In the genomic region with DNA sequence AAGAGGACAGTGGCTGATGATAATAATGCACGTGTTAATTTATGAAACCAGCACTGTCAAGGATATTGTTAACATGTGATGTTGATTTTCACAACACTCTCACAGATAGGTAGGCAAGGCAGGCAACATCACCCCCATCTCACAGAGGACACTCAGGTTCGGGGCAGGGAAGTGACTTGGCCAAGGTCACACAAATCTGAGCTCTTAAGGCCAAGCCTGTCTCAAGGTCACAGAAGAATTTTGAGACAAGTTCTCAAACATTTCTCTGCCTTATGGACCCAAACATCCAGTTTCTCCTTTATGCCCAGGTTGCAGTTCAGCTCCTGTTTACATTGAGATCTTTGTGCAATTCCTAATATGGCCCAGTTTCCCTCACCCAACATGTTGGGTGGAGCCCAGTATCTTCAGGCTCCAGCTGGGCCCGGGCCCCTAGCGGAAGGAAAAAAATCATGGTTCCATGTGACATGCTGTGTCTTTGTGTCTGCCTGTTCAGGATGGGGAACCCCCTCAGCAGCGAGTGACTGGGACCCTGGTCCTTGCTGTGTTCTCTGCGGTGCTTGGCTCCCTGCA, we compare ENCODE assay signal across 2 cellular contexts.
TF ChIP-seq lines count a peak whose summit lies in the region.

No MANE protein-coding gene starts in this region.

TF ChIP-seq in SK-N-SH, 30 proteins besides CTCF, POLR2A, EP300 and RAD21 (continued from another document):
- TF ChIP-seq, protein P1, sequence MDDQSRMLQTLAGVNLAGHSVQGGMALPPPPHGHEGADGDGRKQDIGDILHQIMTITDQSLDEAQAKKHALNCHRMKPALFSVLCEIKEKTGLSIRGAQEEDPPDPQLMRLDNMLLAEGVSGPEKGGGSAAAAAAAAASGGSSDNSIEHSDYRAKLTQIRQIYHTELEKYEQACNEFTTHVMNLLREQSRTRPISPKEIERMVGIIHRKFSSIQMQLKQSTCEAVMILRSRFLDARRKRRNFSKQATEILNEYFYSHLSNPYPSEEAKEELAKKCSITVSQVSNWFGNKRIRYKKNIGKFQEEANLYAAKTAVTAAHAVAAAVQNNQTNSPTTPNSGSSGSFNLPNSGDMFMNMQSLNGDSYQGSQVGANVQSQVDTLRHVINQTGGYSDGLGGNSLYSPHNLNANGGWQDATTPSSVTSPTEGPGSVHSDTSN (IDR thresholded peaks at IDR 0.05) = no peak
- no peak for TF ChIP-seq MAX (IDR thresholded peaks at IDR 0.05; ENCODE audit: low read depth)
- no peak for TF ChIP-seq RFX5 (IDR thresholded peaks at IDR 0.05; ENCODE audit: low read length)
- no peak for TF ChIP-seq GABPA (IDR thresholded peaks at IDR 0.05; ENCODE audit: low read depth)
- TF ChIP-seq FOXJ3 (CRISPR knock-in tag; IDR thresholded peaks at IDR 0.05) = no peak
- TF ChIP-seq, protein P2, sequence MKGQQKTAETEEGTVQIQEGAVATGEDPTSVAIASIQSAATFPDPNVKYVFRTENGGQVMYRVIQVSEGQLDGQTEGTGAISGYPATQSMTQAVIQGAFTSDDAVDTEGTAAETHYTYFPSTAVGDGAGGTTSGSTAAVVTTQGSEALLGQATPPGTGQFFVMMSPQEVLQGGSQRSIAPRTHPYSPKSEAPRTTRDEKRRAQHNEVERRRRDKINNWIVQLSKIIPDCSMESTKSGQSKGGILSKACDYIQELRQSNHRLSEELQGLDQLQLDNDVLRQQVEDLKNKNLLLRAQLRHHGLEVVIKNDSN (IDR thresholded peaks at IDR 0.05; ENCODE audit: borderline replicate concordance, low read depth) = no peak
- TF ChIP-seq FOSL2 (IDR thresholded peaks at IDR 0.05; ENCODE audit: borderline replicate concordance, low read depth) = no peak
- TF ChIP-seq RXRA (IDR thresholded peaks at IDR 0.05; ENCODE audit: borderline replicate concordance, low read depth) = no peak
- TF ChIP-seq YY1 (IDR thresholded peaks at IDR 0.05; ENCODE audit: low read depth) = no peak
- no peak for TF ChIP-seq ELF1 (IDR thresholded peaks at IDR 0.05)
- no peak for TF ChIP-seq TEAD4 (IDR thresholded peaks at IDR 0.05; ENCODE audit: borderline replicate concordance, insufficient read depth)
- no peak for TF ChIP-seq SIN3A (IDR thresholded peaks at IDR 0.05; ENCODE audit: borderline replicate concordance, low read depth, low read length)
- TF ChIP-seq EZH2phosphoT487 (IDR thresholded peaks at IDR 0.05; ENCODE audit: borderline replicate concordance, low read depth) = no peak
- TF ChIP-seq RCOR1 (IDR thresholded peaks at IDR 0.05; ENCODE audit: low read length) = no peak
- no peak for TF ChIP-seq TAF1 (IDR thresholded peaks at IDR 0.05; ENCODE audit: borderline replicate concordance, low read depth, low read length)
- no peak for TF ChIP-seq TCF12 (IDR thresholded peaks at IDR 0.05)

TF ChIP-seq in SK-N-SH treated with all-trans-retinoic acid at 6 μM for 48 hours, 23 proteins besides CTCF, POLR2A, EP300 and RAD21 (continued from another document):
- TF ChIP-seq PPARA (CRISPR knock-in tag; IDR thresholded peaks at IDR 0.05; ENCODE audit: borderline replicate concordance) = no peak
- TF ChIP-seq OSR1 (CRISPR knock-in tag; IDR thresholded peaks at IDR 0.05) = no peak
- TF ChIP-seq, protein P3, sequence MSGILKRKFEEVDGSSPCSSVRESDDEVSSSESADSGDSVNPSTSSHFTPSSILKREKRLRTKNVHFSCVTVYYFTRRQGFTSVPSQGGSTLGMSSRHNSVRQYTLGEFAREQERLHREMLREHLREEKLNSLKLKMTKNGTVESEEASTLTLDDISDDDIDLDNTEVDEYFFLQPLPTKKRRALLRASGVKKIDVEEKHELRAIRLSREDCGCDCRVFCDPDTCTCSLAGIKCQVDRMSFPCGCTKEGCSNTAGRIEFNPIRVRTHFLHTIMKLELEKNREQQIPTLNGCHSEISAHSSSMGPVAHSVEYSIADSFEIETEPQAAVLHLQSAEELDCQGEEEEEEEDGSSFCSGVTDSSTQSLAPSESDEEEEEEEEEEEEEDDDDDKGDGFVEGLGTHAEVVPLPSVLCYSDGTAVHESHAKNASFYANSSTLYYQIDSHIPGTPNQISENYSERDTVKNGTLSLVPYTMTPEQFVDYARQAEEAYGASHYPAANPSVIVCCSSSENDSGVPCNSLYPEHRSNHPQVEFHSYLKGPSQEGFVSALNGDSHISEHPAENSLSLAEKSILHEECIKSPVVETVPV (CRISPR knock-in tag; IDR thresholded peaks at IDR 0.05) = no peak
- TF ChIP-seq, protein P4, sequence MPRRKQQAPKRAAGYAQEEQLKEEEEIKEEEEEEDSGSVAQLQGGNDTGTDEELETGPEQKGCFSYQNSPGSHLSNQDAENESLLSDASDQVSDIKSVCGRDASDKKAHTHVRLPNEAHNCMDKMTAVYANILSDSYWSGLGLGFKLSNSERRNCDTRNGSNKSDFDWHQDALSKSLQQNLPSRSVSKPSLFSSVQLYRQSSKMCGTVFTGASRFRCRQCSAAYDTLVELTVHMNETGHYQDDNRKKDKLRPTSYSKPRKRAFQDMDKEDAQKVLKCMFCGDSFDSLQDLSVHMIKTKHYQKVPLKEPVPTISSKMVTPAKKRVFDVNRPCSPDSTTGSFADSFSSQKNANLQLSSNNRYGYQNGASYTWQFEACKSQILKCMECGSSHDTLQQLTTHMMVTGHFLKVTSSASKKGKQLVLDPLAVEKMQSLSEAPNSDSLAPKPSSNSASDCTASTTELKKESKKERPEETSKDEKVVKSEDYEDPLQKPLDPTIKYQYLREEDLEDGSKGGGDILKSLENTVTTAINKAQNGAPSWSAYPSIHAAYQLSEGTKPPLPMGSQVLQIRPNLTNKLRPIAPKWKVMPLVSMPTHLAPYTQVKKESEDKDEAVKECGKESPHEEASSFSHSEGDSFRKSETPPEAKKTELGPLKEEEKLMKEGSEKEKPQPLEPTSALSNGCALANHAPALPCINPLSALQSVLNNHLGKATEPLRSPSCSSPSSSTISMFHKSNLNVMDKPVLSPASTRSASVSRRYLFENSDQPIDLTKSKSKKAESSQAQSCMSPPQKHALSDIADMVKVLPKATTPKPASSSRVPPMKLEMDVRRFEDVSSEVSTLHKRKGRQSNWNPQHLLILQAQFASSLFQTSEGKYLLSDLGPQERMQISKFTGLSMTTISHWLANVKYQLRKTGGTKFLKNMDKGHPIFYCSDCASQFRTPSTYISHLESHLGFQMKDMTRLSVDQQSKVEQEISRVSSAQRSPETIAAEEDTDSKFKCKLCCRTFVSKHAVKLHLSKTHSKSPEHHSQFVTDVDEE (CRISPR knock-in tag; IDR thresholded peaks at IDR 0.05) = no peak
- TF ChIP-seq BACH2 (CRISPR knock-in tag; IDR thresholded peaks at IDR 0.05; ENCODE audit: borderline replicate concordance) = no peak
- no peak for TF ChIP-seq CSDC2 (CRISPR knock-in tag; IDR thresholded peaks at IDR 0.05)
- no peak for TF ChIP-seq ISL1 (CRISPR knock-in tag; IDR thresholded peaks at IDR 0.05)
- TF ChIP-seq ZFP3 (CRISPR knock-in tag; IDR thresholded peaks at IDR 0.05) = no peak
- TF ChIP-seq GLIS3 (CRISPR knock-in tag; IDR thresholded peaks at IDR 0.05) = no peak
- TF ChIP-seq ZNF565 (CRISPR knock-in tag; conservative IDR thresholded peaks at IDR 0.05; ENCODE audit: low read depth) = no peak
